ENCODE assay signal across 3 cellular contexts in the genomic region with DNA sequence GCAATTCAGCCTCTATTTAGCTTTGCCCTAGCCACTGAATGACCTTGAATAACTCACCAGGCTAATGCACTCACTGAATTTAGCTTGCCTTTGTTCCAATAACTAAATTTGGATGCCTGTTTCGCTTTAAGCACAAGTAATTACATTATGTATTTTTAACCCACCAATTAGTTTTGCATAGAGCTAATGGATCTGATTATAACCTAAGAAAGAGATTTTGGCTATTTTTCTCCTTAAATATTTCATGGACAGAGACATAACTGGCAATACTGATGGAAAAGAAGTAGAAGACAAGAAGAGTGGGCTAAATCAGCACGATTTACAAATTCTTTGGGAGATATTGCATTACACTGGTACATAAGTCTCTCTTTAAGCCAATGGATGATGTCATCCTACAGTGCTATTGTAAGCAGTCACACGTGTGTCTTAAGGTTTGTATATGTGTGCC.
A peak's percentile ranks its signal among the peaks of the same experiment; 100 is the strongest.
TF ChIP-seq lines count a peak whose summit lies in the region.

No MANE protein-coding gene starts in this region.

TF ChIP-seq in IMR-90, 13 proteins besides CTCF, POLR2A, EP300 and RAD21:
- TF ChIP-seq, protein P1, sequence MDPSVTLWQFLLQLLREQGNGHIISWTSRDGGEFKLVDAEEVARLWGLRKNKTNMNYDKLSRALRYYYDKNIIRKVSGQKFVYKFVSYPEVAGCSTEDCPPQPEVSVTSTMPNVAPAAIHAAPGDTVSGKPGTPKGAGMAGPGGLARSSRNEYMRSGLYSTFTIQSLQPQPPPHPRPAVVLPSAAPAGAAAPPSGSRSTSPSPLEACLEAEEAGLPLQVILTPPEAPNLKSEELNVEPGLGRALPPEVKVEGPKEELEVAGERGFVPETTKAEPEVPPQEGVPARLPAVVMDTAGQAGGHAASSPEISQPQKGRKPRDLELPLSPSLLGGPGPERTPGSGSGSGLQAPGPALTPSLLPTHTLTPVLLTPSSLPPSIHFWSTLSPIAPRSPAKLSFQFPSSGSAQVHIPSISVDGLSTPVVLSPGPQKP (IDR thresholded peaks at IDR 0.05; ENCODE audit: borderline replicate concordance, low read depth, low read length) = no peak
- 0 out of 2 replicates have a peak, but pooled peaks have one; percentile 20 for TF ChIP-seq CEBPB (IDR thresholded peaks at IDR 0.05; ENCODE audit: low read depth, low read length)

TF ChIP-seq in GM12878, 131 proteins besides CTCF, POLR2A, EP300 and RAD21:
- TF ChIP-seq ATF7 (IDR thresholded peaks at IDR 0.05; ENCODE audit: low read depth) (peak; percentile 39; the same call in 1 of the 2 replicates), IKZF2 (IDR thresholded peaks at IDR 0.05) (no peak), NRF1 (conservative IDR thresholded peaks at IDR 0.05; ENCODE audit: low read depth, low read length) (no peak)
- TF ChIP-seq, protein P2, sequence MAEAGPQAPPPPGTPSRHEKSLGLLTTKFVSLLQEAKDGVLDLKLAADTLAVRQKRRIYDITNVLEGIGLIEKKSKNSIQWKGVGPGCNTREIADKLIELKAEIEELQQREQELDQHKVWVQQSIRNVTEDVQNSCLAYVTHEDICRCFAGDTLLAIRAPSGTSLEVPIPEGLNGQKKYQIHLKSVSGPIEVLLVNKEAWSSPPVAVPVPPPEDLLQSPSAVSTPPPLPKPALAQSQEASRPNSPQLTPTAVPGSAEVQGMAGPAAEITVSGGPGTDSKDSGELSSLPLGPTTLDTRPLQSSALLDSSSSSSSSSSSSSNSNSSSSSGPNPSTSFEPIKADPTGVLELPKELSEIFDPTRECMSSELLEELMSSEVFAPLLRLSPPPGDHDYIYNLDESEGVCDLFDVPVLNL (IDR thresholded peaks at IDR 0.05; ENCODE audit: low read depth, low read length) = no peak

TF ChIP-seq in GM23338, 12 proteins besides CTCF, POLR2A, EP300 and RAD21:
- no peak for TF ChIP-seq EZH2 (IDR thresholded peaks at IDR 0.05; ENCODE audit: low read depth, unreplicated experiment)
- TF ChIP-seq POLR2AphosphoS5 (IDR thresholded peaks at IDR 0.05; ENCODE audit: low read depth) = no peak
- TF ChIP-seq, protein P3, sequence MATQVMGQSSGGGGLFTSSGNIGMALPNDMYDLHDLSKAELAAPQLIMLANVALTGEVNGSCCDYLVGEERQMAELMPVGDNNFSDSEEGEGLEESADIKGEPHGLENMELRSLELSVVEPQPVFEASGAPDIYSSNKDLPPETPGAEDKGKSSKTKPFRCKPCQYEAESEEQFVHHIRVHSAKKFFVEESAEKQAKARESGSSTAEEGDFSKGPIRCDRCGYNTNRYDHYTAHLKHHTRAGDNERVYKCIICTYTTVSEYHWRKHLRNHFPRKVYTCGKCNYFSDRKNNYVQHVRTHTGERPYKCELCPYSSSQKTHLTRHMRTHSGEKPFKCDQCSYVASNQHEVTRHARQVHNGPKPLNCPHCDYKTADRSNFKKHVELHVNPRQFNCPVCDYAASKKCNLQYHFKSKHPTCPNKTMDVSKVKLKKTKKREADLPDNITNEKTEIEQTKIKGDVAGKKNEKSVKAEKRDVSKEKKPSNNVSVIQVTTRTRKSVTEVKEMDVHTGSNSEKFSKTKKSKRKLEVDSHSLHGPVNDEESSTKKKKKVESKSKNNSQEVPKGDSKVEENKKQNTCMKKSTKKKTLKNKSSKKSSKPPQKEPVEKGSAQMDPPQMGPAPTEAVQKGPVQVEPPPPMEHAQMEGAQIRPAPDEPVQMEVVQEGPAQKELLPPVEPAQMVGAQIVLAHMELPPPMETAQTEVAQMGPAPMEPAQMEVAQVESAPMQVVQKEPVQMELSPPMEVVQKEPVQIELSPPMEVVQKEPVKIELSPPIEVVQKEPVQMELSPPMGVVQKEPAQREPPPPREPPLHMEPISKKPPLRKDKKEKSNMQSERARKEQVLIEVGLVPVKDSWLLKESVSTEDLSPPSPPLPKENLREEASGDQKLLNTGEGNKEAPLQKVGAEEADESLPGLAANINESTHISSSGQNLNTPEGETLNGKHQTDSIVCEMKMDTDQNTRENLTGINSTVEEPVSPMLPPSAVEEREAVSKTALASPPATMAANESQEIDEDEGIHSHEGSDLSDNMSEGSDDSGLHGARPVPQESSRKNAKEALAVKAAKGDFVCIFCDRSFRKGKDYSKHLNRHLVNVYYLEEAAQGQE (IDR thresholded peaks at IDR 0.05; ENCODE audit: unreplicated experiment) = no peak
- TF ChIP-seq, protein P4, sequence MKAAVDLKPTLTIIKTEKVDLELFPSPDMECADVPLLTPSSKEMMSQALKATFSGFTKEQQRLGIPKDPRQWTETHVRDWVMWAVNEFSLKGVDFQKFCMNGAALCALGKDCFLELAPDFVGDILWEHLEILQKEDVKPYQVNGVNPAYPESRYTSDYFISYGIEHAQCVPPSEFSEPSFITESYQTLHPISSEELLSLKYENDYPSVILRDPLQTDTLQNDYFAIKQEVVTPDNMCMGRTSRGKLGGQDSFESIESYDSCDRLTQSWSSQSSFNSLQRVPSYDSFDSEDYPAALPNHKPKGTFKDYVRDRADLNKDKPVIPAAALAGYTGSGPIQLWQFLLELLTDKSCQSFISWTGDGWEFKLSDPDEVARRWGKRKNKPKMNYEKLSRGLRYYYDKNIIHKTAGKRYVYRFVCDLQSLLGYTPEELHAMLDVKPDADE (IDR thresholded peaks at IDR 0.05) = no peak
- TF ChIP-seq ZNF114 (CRISPR knock-in tag; IDR thresholded peaks at IDR 0.05) = no peak
